ENCODE assay signal across 1 cellular context in genomic region chr17:40362696-40363479, GRCh38.
TF ChIP-seq lines count a peak whose summit lies in the region.

No MANE protein-coding gene starts in this region.

TF ChIP-seq in IMR-90, 13 proteins besides CTCF, POLR2A, EP300 and RAD21:
- TF ChIP-seq MAZ (IDR thresholded peaks at IDR 0.05; ENCODE audit: borderline replicate concordance, low read depth, low read length) (peak; percentile 38; the same call in 1 of the 2 replicates), RFX5 (IDR thresholded peaks at IDR 0.05; ENCODE audit: low read depth, low read length) (no peak), FOS (IDR thresholded peaks at IDR 0.05; ENCODE audit: low read depth, low read length) (no peak), SMC3 (IDR thresholded peaks at IDR 0.05; ENCODE audit: low read depth, low read length) (peak; percentile 69), BHLHE40 (IDR thresholded peaks at IDR 0.05; ENCODE audit: low read depth, low read length) (peak; percentile 29; the same call in 1 of the 2 replicates)
